Comparison of ENCODE assay signal across 9 cellular contexts in the genomic region with DNA sequence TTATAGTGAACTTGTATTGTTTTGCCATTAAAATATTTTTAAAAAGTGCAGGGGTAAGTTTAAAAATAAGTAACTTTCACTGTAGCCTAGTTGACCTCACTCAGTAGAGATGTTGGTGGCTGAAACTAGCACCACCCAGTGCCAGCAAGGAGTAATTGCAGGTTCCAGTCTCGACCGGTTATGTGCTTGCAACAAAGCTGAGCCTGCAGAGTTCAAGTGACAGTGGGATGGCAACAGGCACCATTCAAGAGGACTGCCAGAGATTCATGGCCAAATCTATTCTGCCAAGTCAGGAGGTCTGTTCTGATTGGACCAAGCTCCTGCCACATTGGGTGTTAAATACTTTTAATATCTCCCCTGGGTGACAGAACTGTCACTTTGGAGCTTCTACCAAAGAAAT. TPM values are rescaled to one million over a fixed set of nuclear protein-coding genes. Genes with fewer than 3 reads are reported as not detected.
DNase-seq lines count a peak whose midpoint lies in the region; ATAC-seq and TF ChIP-seq lines count a peak whose summit lies in the region.
"Had no signal": no experiment of that assay in that cellular context is flagged by ENCODE, and none has a peak within 500 bp of the region (broad histone marks: within the 10 kb centered on the region; RNA-seq: fewer than 3 reads in every experiment).

No MANE protein-coding gene starts in this region.

- H3K4me1 ChIP-seq in breast epithelium, result peaks cover 0 to 3% of the 10 kb centered on the region in 2 donors

- POLR2A ChIA-PET in MCF 10A (lab: Yijun Ruan, JAX), result interaction anchor here (0.9 to 1.7 kb wide), 2 partner anchors 64 to 65 kb away, joined by 3 read pairs; partner anchors contain the start of gene MORF4L1

- intact Hi-C loops in MCF 10A (cut with micrococcal nuclease) (no loop called here), breast epithelium (cut with DNase I; ENCODE audit: low total_unique reads) (no loop called here)

- CTCF ChIA-PET in MCF 10A (lab: Yijun Ruan, JAX), result interaction anchor here (0.6 to 3.0 kb wide), 8 partner anchors 9 to 206 kb away, joined by 3 to 10 read pairs (median 4); no protein-coding TSS in a partner anchor

- TF ChIP-seq CTCF in MCF 10A (IDR thresholded peaks at IDR 0.05; ENCODE audit: unreplicated experiment), result peak; percentile 34
- no peak for TF ChIP-seq CTCF in breast epithelium (IDR thresholded peaks at IDR 0.05)
- peak in 2 of 3 experiments; percentile 30 to 45 for TF ChIP-seq CTCF in nephron (IDR thresholded peaks at IDR 0.05; ENCODE audit: unreplicated experiment in 3 of 3)

- peak; percentile 54 for DNase-seq in MCF 10A (ENCODE audit: unreplicated experiment)
- DNase-seq in breast epithelium (ENCODE audit: low spot score in 2 of 2), result no peak
- peak; percentile 35 for DNase-seq in NCI-H526 treated with DMSO at 0.1 percent for 48 hours (lab: John Stamatoyannopoulos, UW)
- peak; percentile 33 for DNase-seq in cerebellar cortex (ENCODE audit: low spot score)
- DNase-seq in NCI-H2227 (lab: John Stamatoyannopoulos, UW; ENCODE audit: unreplicated experiment), result no peak
- DNase-seq in hypothalamus (lab: John Stamatoyannopoulos, UW), result no peak

- H3K27me3 Mint-ChIP-seq in MCF 10A (ENCODE audit: insufficient read depth, unreplicated experiment) (no peaks in the 10 kb centered on the region), nephron (ENCODE audit: low read depth) (peaks cover under 1% of the 10 kb centered on the region)

- H3K27ac Mint-ChIP-seq in MCF 10A (ENCODE audit: low read depth, unreplicated experiment) (no peak overlapping the region), nephron (no peak overlapping the region)

- no peak overlapping the region for H3K27ac ChIP-seq in breast epithelium

- H3K36me3 Mint-ChIP-seq in MCF 10A (ENCODE audit: insufficient read depth, unreplicated experiment) (no peaks in the 10 kb centered on the region), nephron (ENCODE audit: low read depth) (peaks cover 4% of the 10 kb centered on the region)

- H3K27me3 ChIP-seq in breast epithelium, result no peaks in the 10 kb centered on the region

- no peaks in the 10 kb centered on the region for H3K9me3 ChIP-seq in breast epithelium

- H3K9me3 Mint-ChIP-seq in MCF 10A (ENCODE audit: unreplicated experiment) (no peaks in the 10 kb centered on the region), nephron (no peaks in the 10 kb centered on the region)
- H3K9me3 Mint-ChIP-seq: activated naive CD4-positive, alpha-beta T cell treated with anti-CD3 and anti-CD28 coated beads, Interleukin-2, amount 50 U/mL, for 24 hours had no signal

- H3K4me3 ChIP-seq in breast epithelium, result no peak overlapping the region

- H3K4me1 Mint-ChIP-seq in MCF 10A (ENCODE audit: insufficient read depth, unreplicated experiment), result peaks cover 14% of the 10 kb centered on the region
- H3K4me1 Mint-ChIP-seq in nephron, result peaks cover 23% of the 10 kb centered on the region

- TF ChIP-seq POLR2A in breast epithelium (IDR thresholded peaks at IDR 0.05), result no peak

- ATAC-seq in GM19452 (IDR thresholded peaks at IDR 0.05; ENCODE audit: unreplicated experiment), result no peak

- H3K4me3 Mint-ChIP-seq in MCF 10A (ENCODE audit: unreplicated experiment) (no peak overlapping the region), nephron (peak overlapping the region; percentile 81 to 87 (median 87))

- BruUV-seq in MCF 10A (replicated peaks; lab: Mats Ljungman, UMichigan), result no TSS peak

- H3K36me3 ChIP-seq in breast epithelium, result no peaks in the 10 kb centered on the region

RNA-seq across cellular contexts. Expression of gene ADAMTS7, which starts 2.7 kb away (rescaled TPM):
- 10.7 and 10.8 TPM in 2 replicates for total RNA-seq in MCF 10A (2022)
- 1 to 10 TPM; 1.3 to 7.4 (median 6.2) TPM for total RNA-seq in breast epithelium

Comparison
In these comparisons a context has a peak if more than half of its experiments do, and no peak if none do; other contexts are left out.
1. DNase-seq: peak in MCF 10A (single experiment), NCI-H526 treated with DMSO at 0.1 percent for 48 hours (single experiment) and cerebellar cortex (single experiment); none in breast epithelium (0 of 2), NCI-H2227 (single experiment) and hypothalamus (0 of 51).
2. CTCF ChIP-seq: peak in MCF 10A (single experiment) and nephron (2 of 3); none in breast epithelium (0 of 3).